In genomic region chr6:15080895-15081294, GRCh38 we compare ENCODE assay signal across 28 cellular contexts.
"Had no signal": no experiment of that assay in that cellular context is flagged by ENCODE, and none has a peak within 500 bp of the region (broad histone marks: within the 10 kb centered on the region; RNA-seq: fewer than 3 reads in every experiment).

No MANE protein-coding gene starts in this region.

- FAIRE-seq: keratinocyte, urothelium cell line had no signal

- H3K9me3 ChIP-seq: gastrocnemius medialis, lower lobe of right lung, mucosa of descending colon, right atrium auricular region, sigmoid colon, testis, tibial artery, upper lobe of left lung had no signal

- H3K4me3 ChIP-seq: gastrocnemius medialis, lower lobe of right lung, mucosa of descending colon, right atrium auricular region, sigmoid colon, testis, tibial artery, upper lobe of left lung had no signal

- H3K9ac ChIP-seq: parathyroid adenoma had no signal

- H3K36me3 ChIP-seq: gastrocnemius medialis, lower lobe of right lung, right atrium auricular region, sigmoid colon, tibial artery, upper lobe of left lung had no signal

- H3K79me2 ChIP-seq: parathyroid adenoma had no signal

- H3K27me3 Mint-ChIP-seq: naive B cell; natural killer cell treated with Interleukin-12 subunit alpha and Interleukin-12 subunit beta and Interleukin-15 and Interleukin-18, amount 100 ng/mL, for 72 hours; progenitor cell of endocrine pancreas; stimulated activated memory B cell treated with anti-CD40 and anti-IgM and Interleukin-4, amounts not matched to agents 10 μg/mL and 1 μg/mL and 100 μg/mL, for 72 hours had no signal

- H3K27ac ChIP-seq: gastrocnemius medialis, lower lobe of right lung, parathyroid adenoma, right atrium auricular region, sigmoid colon, testis, tibial artery, upper lobe of left lung had no signal

- H3K27ac Mint-ChIP-seq: effector memory CD8-positive, alpha-beta T cell; memory B cell; mesothelial cell of epicardium; naive B cell; progenitor cell of endocrine pancreas; stimulated activated memory B cell treated with anti-CD40 and anti-IgM and Interleukin-4, amounts not matched to agents 10 μg/mL and 1 μg/mL and 100 μg/mL, for 72 hours had no signal

- H3K4me3 Mint-ChIP-seq: effector memory CD8-positive, alpha-beta T cell; memory B cell; mesothelial cell of epicardium; naive B cell; natural killer cell treated with Interleukin-12 subunit alpha and Interleukin-12 subunit beta and Interleukin-15 and Interleukin-18, amount 100 ng/mL, for 72 hours; neural crest cell; stimulated activated memory B cell treated with anti-CD40 and anti-IgM and Interleukin-4, amounts not matched to agents 10 μg/mL and 1 μg/mL and 100 μg/mL, for 72 hours had no signal

- H3K27me3 ChIP-seq: gastrocnemius medialis, right atrium auricular region, sigmoid colon, testis, upper lobe of left lung had no signal

- H3K4me1 Mint-ChIP-seq: stimulated activated memory B cell treated with anti-CD40 and anti-IgM and Interleukin-4, amounts not matched to agents 10 μg/mL and 1 μg/mL and 100 μg/mL, for 72 hours had no signal

- H3K9me3 Mint-ChIP-seq: effector memory CD8-positive, alpha-beta T cell; memory B cell; mesothelial cell of epicardium; naive B cell; natural killer cell treated with Interleukin-12 subunit alpha and Interleukin-12 subunit beta and Interleukin-15 and Interleukin-18, amount 100 ng/mL, for 72 hours; neural crest cell; stimulated activated memory B cell treated with anti-CD40 and anti-IgM and Interleukin-4, amounts not matched to agents 10 μg/mL and 1 μg/mL and 100 μg/mL, for 72 hours had no signal

- H3K4me1 ChIP-seq: gastrocnemius medialis, lower lobe of right lung, parathyroid adenoma, right atrium auricular region, sigmoid colon, testis, tibial artery, upper lobe of left lung had no signal

- H2AFZ ChIP-seq: parathyroid adenoma had no signal

- ATAC-seq: effector memory CD8-positive, alpha-beta T cell; esophagus mucosa; gastrocnemius medialis; left ventricle myocardium superior; lower lobe of right lung; mucosa of descending colon; stimulated activated memory B cell treated with anti-CD40 and anti-IgM and Interleukin-4, amounts not matched to agents 10 μg/mL and 1 μg/mL and 100 μg/mL, for 72 hours; stimulated activated naive CD8-positive, alpha-beta T cell treated with anti-CD3 and anti-CD28 coated beads, Interleukin-15, Interleukin-2, amounts not matched to agents 100 U/mL and 50 U/mL, for 24 hours had no signal

- DNase-seq: cortex of kidney; effector memory CD8-positive, alpha-beta T cell; foreskin fibroblast; gastrocnemius medialis; head of caudate nucleus; left ventricle myocardium superior; lower lobe of right lung; mucosa of descending colon; naive B cell; sigmoid colon; stimulated activated CD4-positive, alpha-beta T cell treated with anti-CD3 and anti-CD28 coated beads, Interleukin-2, amount 100 ng/mL, for 24 hours; stimulated activated CD4-positive, alpha-beta T cell treated with anti-CD3 and anti-CD28 coated beads, Interleukin-4, amount 100 ng/mL, for 4 hours; stimulated activated naive CD8-positive, alpha-beta T cell treated with anti-CD3 and anti-CD28 coated beads, Interleukin-15, Interleukin-2, amounts not matched to agents 100 U/mL and 50 U/mL, for 24 hours; substantia nigra; testis; tibial artery; upper lobe of left lung had no signal

- H3K36me3 Mint-ChIP-seq: memory B cell; mesothelial cell of epicardium; naive B cell; natural killer cell treated with Interleukin-12 subunit alpha and Interleukin-12 subunit beta and Interleukin-15 and Interleukin-18, amount 100 ng/mL, for 72 hours; stimulated activated memory B cell treated with anti-CD40 and anti-IgM and Interleukin-4, amounts not matched to agents 10 μg/mL and 1 μg/mL and 100 μg/mL, for 72 hours had no signal
